ENCODE assay signal across 1 cellular context in genomic region chr1:68321084-68321685, GRCh38.
TF ChIP-seq lines count a peak whose summit lies in the region.

No MANE protein-coding gene starts in this region.

TF ChIP-seq in HepG2, 621 proteins besides CTCF, POLR2A, EP300 and RAD21 (continued from another document and continues in another):
- TF ChIP-seq IKZF1 (IDR thresholded peaks at IDR 0.05) = no peak
- TF ChIP-seq ZBTB7B (CRISPR knock-in tag; IDR thresholded peaks at IDR 0.05) = no peak
- no peak for TF ChIP-seq BATF2 (CRISPR knock-in tag; IDR thresholded peaks at IDR 0.05)
- TF ChIP-seq ZNF549 (CRISPR knock-in tag; IDR thresholded peaks at IDR 0.05) = no peak
- TF ChIP-seq ZNF720 (CRISPR knock-in tag; IDR thresholded peaks at IDR 0.05) = no peak
- TF ChIP-seq ZFP91 (CRISPR knock-in tag; IDR thresholded peaks at IDR 0.05; ENCODE audit: borderline replicate concordance) = no peak
- TF ChIP-seq DR1 (CRISPR knock-in tag; IDR thresholded peaks at IDR 0.05) = no peak
- TF ChIP-seq NFKB2 (CRISPR knock-in tag; IDR thresholded peaks at IDR 0.05; ENCODE audit: borderline replicate concordance) = no peak
- no peak for TF ChIP-seq ATAD3A (CRISPR knock-in tag; IDR thresholded peaks at IDR 0.05)
- TF ChIP-seq NCOR1 (IDR thresholded peaks at IDR 0.05; ENCODE audit: borderline replicate concordance, low read length) = no peak
- TF ChIP-seq REL (CRISPR knock-in tag; conservative IDR thresholded peaks at IDR 0.05) = no peak
- no peak for TF ChIP-seq SMAD9 (CRISPR knock-in tag; IDR thresholded peaks at IDR 0.05)
- 0 out of 2 replicates have a peak, but pooled peaks have one; percentile 6 for TF ChIP-seq FOSL2 (CRISPR knock-in tag; IDR thresholded peaks at IDR 0.05)
- TF ChIP-seq SALL1 (CRISPR knock-in tag; IDR thresholded peaks at IDR 0.05) = peak; percentile 52; the same call in 1 of the 2 replicates
- no peak for TF ChIP-seq ZEB1 (IDR thresholded peaks at IDR 0.05; ENCODE audit: insufficient replicate concordance, low read depth)
- no peak for TF ChIP-seq ZNF292 (CRISPR knock-in tag; IDR thresholded peaks at IDR 0.05; ENCODE audit: borderline replicate concordance, low read depth)
- no peak for TF ChIP-seq PLSCR1 (CRISPR knock-in tag; IDR thresholded peaks at IDR 0.05; ENCODE audit: borderline replicate concordance)
- no peak for TF ChIP-seq ZNF800 (CRISPR knock-in tag; IDR thresholded peaks at IDR 0.05)
- no peak for TF ChIP-seq HNF4G (IDR thresholded peaks at IDR 0.05; ENCODE audit: borderline replicate concordance, low read depth, low read length)
- no peak for TF ChIP-seq HNF4G (CRISPR knock-in tag; IDR thresholded peaks at IDR 0.05; ENCODE audit: borderline replicate concordance, low read depth)
- TF ChIP-seq ZNF713 (CRISPR knock-in tag; IDR thresholded peaks at IDR 0.05) = no peak
- no peak for TF ChIP-seq MBD4 (IDR thresholded peaks at IDR 0.05; ENCODE audit: borderline replicate concordance, low read length)
- no peak for TF ChIP-seq MATR3 (CRISPR knock-in tag; IDR thresholded peaks at IDR 0.05)
- no peak for TF ChIP-seq ZBTB37 (CRISPR knock-in tag; IDR thresholded peaks at IDR 0.05)
- no peak for TF ChIP-seq THYN1 (CRISPR knock-in tag; IDR thresholded peaks at IDR 0.05; ENCODE audit: borderline replicate concordance, low read depth)
- no peak for TF ChIP-seq AHR (CRISPR knock-in tag; IDR thresholded peaks at IDR 0.05)
- 0 out of 2 replicates have a peak, but pooled peaks have one; percentile 26 for TF ChIP-seq ESRRA (CRISPR knock-in tag; IDR thresholded peaks at IDR 0.05; ENCODE audit: low read depth)
- no peak for TF ChIP-seq DBP (CRISPR knock-in tag; IDR thresholded peaks at IDR 0.05; ENCODE audit: not compliant biosample characterization)
- no peak for TF ChIP-seq ZNF263 (CRISPR knock-in tag; IDR thresholded peaks at IDR 0.05)
- no peak for TF ChIP-seq NR2F6 (IDR thresholded peaks at IDR 0.05)
- no peak for TF ChIP-seq NR2F6 (CRISPR knock-in tag; IDR thresholded peaks at IDR 0.05)
- TF ChIP-seq NPAS2 (CRISPR knock-in tag; IDR thresholded peaks at IDR 0.05; ENCODE audit: borderline replicate concordance) = no peak
- TF ChIP-seq ZNF512B (CRISPR knock-in tag; IDR thresholded peaks at IDR 0.05; ENCODE audit: borderline replicate concordance) = no peak
- TF ChIP-seq FOXP4 (CRISPR knock-in tag; IDR thresholded peaks at IDR 0.05) = no peak
- no peak for TF ChIP-seq RELA (CRISPR knock-in tag; IDR thresholded peaks at IDR 0.05)
- no peak for TF ChIP-seq ZNF205 (CRISPR knock-in tag; IDR thresholded peaks at IDR 0.05)
- TF ChIP-seq PCBP1 (IDR thresholded peaks at IDR 0.05; ENCODE audit: borderline replicate concordance, low read depth, low read length) = no peak
- no peak for TF ChIP-seq ZNF772 (CRISPR knock-in tag; IDR thresholded peaks at IDR 0.05)
- no peak for TF ChIP-seq SNAPC4 (CRISPR knock-in tag; IDR thresholded peaks at IDR 0.05)
- TF ChIP-seq HNF1A (IDR thresholded peaks at IDR 0.05; ENCODE audit: low read depth) = no peak; the same call in 1 of the 2 replicates
- peak; percentile 28; the same call in 1 of the 2 replicates for TF ChIP-seq HNF1A (CRISPR knock-in tag; IDR thresholded peaks at IDR 0.05; ENCODE audit: borderline replicate concordance)
